28 cellular contexts compared by ENCODE assay signal in genomic region chr9:94663139-94663538, GRCh38. TPM values are rescaled to one million over a fixed set of nuclear protein-coding genes. Genes with fewer than 3 reads are reported as not detected.
"Had no signal": no experiment of that assay in that cellular context is flagged by ENCODE, and none has a peak within 500 bp of the region (broad histone marks: within the 10 kb centered on the region; RNA-seq: fewer than 3 reads in every experiment).

No MANE protein-coding gene starts in this region.

- H3K27ac Mint-ChIP-seq: activated CD4-positive, alpha-beta T cell treated with anti-CD3 and anti-CD28 coated beads, Interleukin-2, amount 10 ng/mL, durations not matched to agents 7 days and 5 days; activated CD8-positive, alpha-beta T cell treated with anti-CD3 and anti-CD28 coated beads for 36 hours; activated naive CD4-positive, alpha-beta T cell treated with anti-CD3 and anti-CD28 coated beads, Interleukin-2, amount 50 U/mL, for 72 hours; activated T-helper 2 cell treated with anti-CD3 and anti-CD28 coated beads, Interferon-gamma antibody, Interleukin-2, Interleukin-4, amounts not matched to agents 10 μg/mL and 5 μg/mL and 100 μg/mL, durations not matched to agents 14 hours and 24 hours and 36 hours; dendritic cell treated with granulocyte-macrophage colony-stimulating factor and Interleukin-4, amounts not matched to agents 40 ng/mL and 50 ng/mL, for 4 days; endodermal cell; mesothelial cell of epicardium had no signal

- H3K27me3 ChIP-seq: breast epithelium, ovary, sigmoid colon, suprapubic skin, transverse colon had no signal

- H3K27ac ChIP-seq: breast epithelium, ovary, prostate gland, sigmoid colon, suprapubic skin, transverse colon had no signal

- H3K9me3 ChIP-seq: breast epithelium, ovary, prostate gland, sigmoid colon, suprapubic skin, transverse colon had no signal

- H3K4me3 ChIP-seq: breast epithelium, ovary, prostate gland, sigmoid colon, suprapubic skin, transverse colon had no signal

- H3K9me3 Mint-ChIP-seq: activated CD4-positive, alpha-beta T cell treated with anti-CD3 and anti-CD28 coated beads, Interleukin-2, amount 10 ng/mL, durations not matched to agents 7 days and 5 days; activated CD8-positive, alpha-beta T cell treated with anti-CD3 and anti-CD28 coated beads for 36 hours; activated naive CD4-positive, alpha-beta T cell treated with anti-CD3 and anti-CD28 coated beads, Interleukin-2, amount 50 U/mL, for 72 hours; activated T-cell treated with anti-CD3 and anti-CD28 coated beads, Interleukin-2, amount 50 U/mL, for 4 hours; activated T-helper 2 cell treated with anti-CD3 and anti-CD28 coated beads, Interferon-gamma antibody, Interleukin-2, Interleukin-4, amounts not matched to agents 10 μg/mL and 5 μg/mL and 100 μg/mL, durations not matched to agents 14 hours and 24 hours and 36 hours; dendritic cell treated with granulocyte-macrophage colony-stimulating factor and Interleukin-4, amounts not matched to agents 40 ng/mL and 50 ng/mL, for 4 days; endodermal cell; mesothelial cell of epicardium; naive B cell had no signal

- H3K36me3 ChIP-seq: breast epithelium, ovary, prostate gland, sigmoid colon, suprapubic skin, transverse colon had no signal

- H3K4me1 ChIP-seq: breast epithelium, prostate gland, sigmoid colon, suprapubic skin had no signal

- H3K4me3 Mint-ChIP-seq: activated CD4-positive, alpha-beta T cell treated with anti-CD3 and anti-CD28 coated beads, Interleukin-2, amount 10 ng/mL, durations not matched to agents 7 days and 5 days; activated CD8-positive, alpha-beta T cell treated with anti-CD3 and anti-CD28 coated beads for 36 hours; activated T-cell treated with anti-CD3 and anti-CD28 coated beads, Interleukin-2, amount 50 U/mL, for 4 hours; dendritic cell treated with granulocyte-macrophage colony-stimulating factor and Interleukin-4, amounts not matched to agents 40 ng/mL and 50 ng/mL, for 4 days; endodermal cell; mesothelial cell of epicardium; naive B cell had no signal

- DNase-seq: activated CD4-positive, alpha-beta T cell treated with anti-CD3 and anti-CD28 coated beads for 1 hour; activated CD4-positive, alpha-beta T cell treated with anti-CD3 and anti-CD28 coated beads, Interleukin-2, amount 10 ng/mL, durations not matched to agents 7 days and 5 days; activated CD8-positive, alpha-beta T cell treated with anti-CD3 and anti-CD28 coated beads for 36 hours; activated naive CD4-positive, alpha-beta T cell; activated T-cell treated with anti-CD3 and anti-CD28 coated beads, Interleukin-2, amount 50 U/mL, for 4 hours; central memory CD4-positive, alpha-beta T cell; endodermal cell; foreskin fibroblast; head of caudate nucleus; naive B cell; ovary; retina; sigmoid colon; stimulated activated CD4-positive, alpha-beta T cell treated with anti-CD3 and anti-CD28 coated beads, Interleukin-15, amount 100 ng/mL, for 24 hours; stimulated activated CD4-positive, alpha-beta T cell treated with anti-CD3 and anti-CD28 coated beads, Interleukin-2, amount 100 ng/mL, for 24 hours; stimulated activated naive CD4-positive, alpha-beta T cell; T-helper 2 cell; transverse colon had no signal

- FAIRE-seq: islet of Langerhans had no signal

- ATAC-seq: activated CD8-positive, alpha-beta T cell treated with anti-CD3 and anti-CD28 coated beads for 36 hours; activated naive CD4-positive, alpha-beta T cell treated with anti-CD3 and anti-CD28 coated beads, Interleukin-2, amount 50 U/mL, for 72 hours; activated T-cell treated with anti-CD3 and anti-CD28 coated beads, Interleukin-2, amount 50 U/mL, for 4 hours; esophagus mucosa had no signal

- H3K36me3 Mint-ChIP-seq: activated naive CD4-positive, alpha-beta T cell treated with anti-CD3 and anti-CD28 coated beads, Interleukin-2, amount 50 U/mL, for 72 hours; mesothelial cell of epicardium; naive B cell had no signal

- H3K27me3 Mint-ChIP-seq: dendritic cell treated with granulocyte-macrophage colony-stimulating factor and Interleukin-4, amounts not matched to agents 40 ng/mL and 50 ng/mL, for 4 days had no signal

- H3K4me1 Mint-ChIP-seq: endodermal cell, naive B cell had no signal

RNA-seq across cellular contexts. Expression of gene FBP1, which starts 23.8 kb away (rescaled TPM):
- polyA plus RNA-seq: neural cell had no signal
